In the genomic region with DNA sequence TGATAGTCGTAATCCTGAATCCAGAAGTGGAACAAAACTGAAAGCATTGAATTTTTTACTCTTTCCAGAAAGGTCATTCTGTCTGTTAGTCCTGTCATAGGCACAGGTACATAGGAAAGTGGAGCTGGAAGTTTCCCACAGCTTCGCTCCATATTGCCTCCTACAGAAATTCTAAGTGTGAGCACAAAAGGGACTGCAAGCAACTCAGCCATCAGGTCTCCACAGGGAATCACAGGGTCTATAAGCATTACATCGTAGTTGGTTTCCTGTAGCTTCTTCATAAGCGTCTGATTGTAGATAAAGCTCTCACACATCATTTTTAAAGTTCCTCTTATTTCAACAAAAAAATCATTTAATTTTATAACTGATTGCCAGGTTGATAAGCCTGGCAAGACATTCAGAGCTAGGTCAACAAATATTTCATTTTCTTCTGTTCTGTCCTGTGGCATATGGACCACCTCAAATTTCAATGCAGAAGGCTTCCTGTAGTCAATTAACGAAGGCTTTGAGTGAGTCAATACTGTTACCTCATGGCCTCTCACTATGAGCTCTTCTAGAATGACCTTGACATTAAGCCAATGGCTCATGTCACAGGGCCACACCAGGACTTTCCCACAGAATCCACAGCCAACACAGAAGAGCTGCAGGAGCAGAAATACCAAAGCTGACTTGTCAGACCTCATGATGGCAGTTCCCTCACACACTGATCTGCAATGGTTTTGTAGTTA, we compare ENCODE assay signal across 17 cellular contexts. TPM values are rescaled to one million over a fixed set of nuclear protein-coding genes. Genes with fewer than 3 reads are reported as not detected.
A peak's percentile ranks its signal among the peaks of the same experiment; 100 is the strongest.
DNase-seq lines count a peak whose midpoint lies in the region; ATAC-seq, FAIRE-seq and TF ChIP-seq lines count a peak whose summit lies in the region.
"Had no signal": no experiment of that assay in that cellular context is flagged by ENCODE, and none has a peak within 500 bp of the region (broad histone marks: within the 10 kb centered on the region; RNA-seq: fewer than 3 reads in every experiment).

Gene UGT2A3 (minus strand): TSS at position 727 of the 728 bp plus-strand sequence. CDS start 44 bp downstream, at position 683.

- peak; percentile 69 to 88 for TF ChIP-seq POLR2A in HepG2 (IDR thresholded peaks at IDR 0.05; ENCODE audit: insufficient read depth in 1 of 2, low read depth in 2 of 2, low read length in 2 of 2)

- no peaks in the 10 kb centered on the region for H3K27me3 ChIP-seq in HepG2 (ENCODE audit: control insufficient read depth in 1 of 2, insufficient read depth in 2 of 2, low read length in 2 of 2)

- WGBS in HepG2 (ENCODE audit: low lambda C conversion rate): 20% methylated on average over 5 of the region's 5 CpGs

- DNase-seq in ACHN (peak; percentile 67), chondrocyte (ENCODE audit: low spot score) (no peak), HepG2 (ENCODE audit: low spot score) (peak; percentile 99), left cardiac atrium (no peak), HPDE6-E6E7 (ENCODE audit: extremely low spot score) (no peak)
- DNase-seq in activated naive CD4-positive, alpha-beta T cell treated with anti-CD3 and anti-CD28 coated beads, Interleukin-2, amount 10 ng/mL, durations not matched to agents 7 days and 5 days: no peak
- DNase-seq: activated naive CD8-positive, alpha-beta T cell treated with anti-CD3 and anti-CD28 coated beads, Interleukin-2, amount 10 ng/mL, durations not matched to agents 7 days and 5 days; caudate nucleus; CD8-positive, alpha-beta T cell; IMR-90; NCI-H1417 treated with DMSO at 0.1 percent for 48 hours; NCI-H446 had no signal

- no peaks in the 10 kb centered on the region for H4K20me1 ChIP-seq in HepG2 (ENCODE audit: insufficient read depth, low read length)

- H3K9me3 Mint-ChIP-seq in chondrocyte (ENCODE audit: low read depth): no peaks in the 10 kb centered on the region
- H3K9me3 Mint-ChIP-seq in activated naive CD4-positive, alpha-beta T cell treated with anti-CD3 and anti-CD28 coated beads, Interleukin-2, amount 10 ng/mL, durations not matched to agents 7 days and 5 days: no peaks in the 10 kb centered on the region
- H3K9me3 Mint-ChIP-seq: activated naive CD8-positive, alpha-beta T cell treated with anti-CD3 and anti-CD28 coated beads, Interleukin-2, amount 10 ng/mL, durations not matched to agents 7 days and 5 days; CD8-positive, alpha-beta T cell had no signal

- H3K4me3 Mint-ChIP-seq in chondrocyte (ENCODE audit: unreplicated experiment): no peak within 1 kb of the TSS
- H3K4me3 Mint-ChIP-seq in activated naive CD4-positive, alpha-beta T cell treated with anti-CD3 and anti-CD28 coated beads, Interleukin-2, amount 10 ng/mL, durations not matched to agents 7 days and 5 days: no peak within 1 kb of the TSS
- H3K4me3 Mint-ChIP-seq: activated naive CD8-positive, alpha-beta T cell treated with anti-CD3 and anti-CD28 coated beads, Interleukin-2, amount 10 ng/mL, durations not matched to agents 7 days and 5 days; CD8-positive, alpha-beta T cell had no signal

- H3K27ac Mint-ChIP-seq in chondrocyte (ENCODE audit: unreplicated experiment): peak within 1 kb of the TSS; percentile 25
- no peak within 1 kb of the TSS for H3K27ac Mint-ChIP-seq in activated naive CD4-positive, alpha-beta T cell treated with anti-CD3 and anti-CD28 coated beads, Interleukin-2, amount 10 ng/mL, durations not matched to agents 7 days and 5 days
- H3K27ac Mint-ChIP-seq: activated naive CD8-positive, alpha-beta T cell treated with anti-CD3 and anti-CD28 coated beads, Interleukin-2, amount 10 ng/mL, durations not matched to agents 7 days and 5 days; CD8-positive, alpha-beta T cell had no signal

- H3K4me3 ChIP-seq in HepG2 (replicated peaks in 1 of 3; ENCODE audit: insufficient read depth in 1 of 3, low read depth in 2 of 3, low read length in 3 of 3): peak within 1 kb of the TSS; percentile 59 to 93 (median 70); a peak in 5 of 6 replicates

- H3K79me2 ChIP-seq in HepG2 (ENCODE audit: insufficient read depth, low read length): peaks cover 46% of the 10 kb centered on the region

- H3K27ac ChIP-seq in HepG2 (ENCODE audit: extremely low read length, insufficient read depth, low read length): peak within 1 kb of the TSS; percentile 92

- POLR2A ChIA-PET in HepG2 (lab: Yijun Ruan, JAX): interaction anchor here (0.9 to 5.1 kb wide), 25 partner anchors 8 to 295 kb away, joined by 3 to 62 read pairs (median 8); partner anchors contain the start of genes UGT2B10 and UGT2B7

- CTCF ChIA-PET in HepG2 (lab: Yijun Ruan, JAX; ENCODE audit: low intra/inter-chr PET ratio, low total read pairs): no interaction called here
- CTCF ChIA-PET in activated naive CD4-positive, alpha-beta T cell treated with anti-CD3 and anti-CD28 coated beads, Interleukin-2, amount 10 ng/mL, durations not matched to agents 7 days and 5 days (lab: Charles Lee): interaction anchor here (0.6 kb wide), 1 partner anchor 245 kb away, joined by 3 read pairs; no protein-coding TSS in a partner anchor

- H3K36me3 ChIP-seq in HepG2 (replicated peaks in 1 of 2; ENCODE audit: control insufficient read depth in 1 of 2, insufficient read depth in 2 of 2, low read length in 2 of 2): no peaks in the 10 kb centered on the region

- TF ChIP-seq CTCF in chondrocyte (IDR thresholded peaks at IDR 0.05) (no peak), HepG2 (CRISPR knock-in tag; IDR thresholded peaks at IDR 0.05) (peak; percentile 30)

- H3K9me3 ChIP-seq in HepG2 (ENCODE audit: low read length): no peaks in the 10 kb centered on the region

- intact Hi-C loops in HepG2 (cut with micrococcal nuclease; ENCODE audit: unreplicated experiment) (loop anchor here (1.0 to 10.0 kb wide), 9 partner anchors 69 to 452 kb away; partner anchors contain the start of genes UGT2B10 and UGT2B7), left cardiac atrium (cut with DNase I) (no loop called here)

- H3K9ac ChIP-seq in HepG2 (ENCODE audit: insufficient read depth, low read depth, low read length): peak within 1 kb of the TSS; percentile 81

- H3K36me3 Mint-ChIP-seq in chondrocyte (ENCODE audit: low read depth): no peaks in the 10 kb centered on the region
- H3K36me3 Mint-ChIP-seq in activated naive CD4-positive, alpha-beta T cell treated with anti-CD3 and anti-CD28 coated beads, Interleukin-2, amount 10 ng/mL, durations not matched to agents 7 days and 5 days: no peaks in the 10 kb centered on the region
- H3K36me3 Mint-ChIP-seq: activated naive CD8-positive, alpha-beta T cell treated with anti-CD3 and anti-CD28 coated beads, Interleukin-2, amount 10 ng/mL, durations not matched to agents 7 days and 5 days; CD8-positive, alpha-beta T cell had no signal

- ATAC-seq in HG03354 (IDR thresholded peaks at IDR 0.05; ENCODE audit: poor library complexity, severe bottlenecking, unreplicated experiment) (peak; percentile 59), HepG2 (peak; percentile 91), GM19324 (IDR thresholded peaks at IDR 0.05; ENCODE audit: low FRiP score, unreplicated experiment) (no peak), left cardiac atrium (no peak)
- ATAC-seq: activated CD4-positive, CD25-positive, alpha-beta regulatory T cell treated with anti-CD3 and anti-CD28 coated beads, Interleukin-2, amount 50 U/mL, for 24 hours; CD8-positive, alpha-beta T cell had no signal

- H3K4me1 ChIP-seq in HepG2 (ENCODE audit: insufficient read depth, low read length): peaks cover 77% of the 10 kb centered on the region

- peak; percentile 30 for FAIRE-seq in HepG2 (lab: Jason Lieb, UNC)

- TF ChIP-seq RAD21 in HepG2 (CRISPR knock-in tag; IDR thresholded peaks at IDR 0.05): no peak

- peaks cover 3% of the 10 kb centered on the region for H3K4me1 Mint-ChIP-seq in chondrocyte (ENCODE audit: low read depth)
- no peaks in the 10 kb centered on the region for H3K4me1 Mint-ChIP-seq in activated naive CD4-positive, alpha-beta T cell treated with anti-CD3 and anti-CD28 coated beads, Interleukin-2, amount 10 ng/mL, durations not matched to agents 7 days and 5 days
- H3K4me1 Mint-ChIP-seq: activated naive CD8-positive, alpha-beta T cell treated with anti-CD3 and anti-CD28 coated beads, Interleukin-2, amount 10 ng/mL, durations not matched to agents 7 days and 5 days had no signal

- no peak within 1 kb of the TSS for H2AFZ ChIP-seq in HepG2 (ENCODE audit: low read length)

- in situ Hi-C loops in ACHN (cut with HindIII; ENCODE audit: low pct_ligation_motif_present, low pct_unique_long_range_greater_than_20kb, low sequenced_read_pairs) (no loop called here), HepG2 (cut with HindIII; ENCODE audit: extremely low pct_ligation_motif_present, low pct_unique_long_range_greater_than_20kb) (no loop called here)

- TSS peak; percentile 71 for BruUV-seq in HepG2 (replicated peaks; lab: Mats Ljungman, UMichigan)

- H3K4me2 ChIP-seq in HepG2 (ENCODE audit: low read depth, low read length): peak within 1 kb of the TSS; percentile 75

- TF ChIP-seq EP300 in HepG2 (IDR thresholded peaks at IDR 0.05; ENCODE audit: low read depth in 2 of 2, low read length in 2 of 2) (peak; percentile 44 to 85; a peak in 2 of 4 replicates), HepG2 (CRISPR knock-in tag; IDR thresholded peaks at IDR 0.05; ENCODE audit: borderline replicate concordance) (peak; percentile 81; the same call in 1 of the 2 replicates)

- no peaks in the 10 kb centered on the region for H3K27me3 Mint-ChIP-seq in chondrocyte (ENCODE audit: low read depth)
- no peaks in the 10 kb centered on the region for H3K27me3 Mint-ChIP-seq in activated naive CD4-positive, alpha-beta T cell treated with anti-CD3 and anti-CD28 coated beads, Interleukin-2, amount 10 ng/mL, durations not matched to agents 7 days and 5 days
- H3K27me3 Mint-ChIP-seq: activated naive CD8-positive, alpha-beta T cell treated with anti-CD3 and anti-CD28 coated beads, Interleukin-2, amount 10 ng/mL, durations not matched to agents 7 days and 5 days had no signal

RNA-seq across cellular contexts. Expression of gene UGT2A3, which starts in this region (rescaled TPM):
- total RNA-seq in chondrocyte (not detected in 3 replicates), HepG2 (2016; rRNA removed; fragmentation: Illumina TruSeq; extraction: Trizol) (74.1 and 97.2 TPM in 2 replicates), left cardiac atrium (not detected)
- 6.3 and 6.5 TPM in 2 replicates for total RNA-seq in HepG2 (2016; cell fraction: cytosol; rRNA removed; fragmentation: Illumina TruSeq; extraction: Trizol; ENCODE audit: low read depth)
- 73.2 and 99.5 TPM in 2 replicates for total RNA-seq in HepG2 (2016; cell fraction: insoluble cytoplasmic fraction; rRNA removed; fragmentation: Illumina TruSeq; extraction: Trizol)
- total RNA-seq in HepG2 (2016; cell fraction: membrane; rRNA removed; fragmentation: Illumina TruSeq; extraction: Trizol): 17.5 and 20.7 TPM in 2 replicates
- total RNA-seq in HepG2 (2016; cell fraction: nucleus; rRNA removed; fragmentation: Illumina TruSeq; extraction: Trizol): 94.2 and 98.1 TPM in 2 replicates
- 61.3 and 61.4 TPM in 2 replicates for polyA plus RNA-seq in HepG2 (2011; rRNA removed)
- polyA plus RNA-seq in HepG2 (2011; cell fraction: cytosol; rRNA removed): 22.5 and 53.3 TPM in 2 replicates
- polyA plus RNA-seq in HepG2 (2011; cell fraction: nucleus; rRNA removed): 14.1 and 24.7 TPM in 2 replicates
- polyA plus RNA-seq in HepG2 (2012): 55.5 and 59.1 TPM in 2 replicates
- 3.0 and 3.5 TPM in 2 replicates for polyA plus RNA-seq in HepG2 (2016; cell fraction: cytosol; fragmentation: Illumina TruSeq; extraction: Trizol; ENCODE audit: low read depth)
- 48.3 and 56.0 TPM in 2 replicates for polyA plus RNA-seq in HepG2 (2016; cell fraction: insoluble cytoplasmic fraction; fragmentation: Illumina TruSeq; extraction: Trizol; ENCODE audit: low read depth)
- polyA plus RNA-seq in HepG2 (2016; cell fraction: membrane; fragmentation: Illumina TruSeq; extraction: Trizol; ENCODE audit: low read depth): 6.8 and 8.4 TPM in 2 replicates
- 79.8 and 82.7 TPM in 2 replicates for polyA plus RNA-seq in HepG2 (2016; cell fraction: nucleus; fragmentation: Illumina TruSeq; extraction: Trizol; ENCODE audit: insufficient read depth, low read depth)
- polyA minus RNA-seq in HepG2 (2011; rRNA and poly(A)+ RNA removed; ENCODE audit: low replicate concordance): 21.0 TPM in 1 of 2 replicates, not detected in the other
- 30.6 and 42.4 TPM in 2 replicates for polyA minus RNA-seq in HepG2 (2011; cell fraction: cytosol; rRNA and poly(A)+ RNA removed)
- 35.9 and 55.9 TPM in 2 replicates for polyA minus RNA-seq in HepG2 (2011; cell fraction: nucleus; rRNA and poly(A)+ RNA removed)
- total RNA-seq: A172; activated naive CD8-positive, alpha-beta T cell treated with anti-CD3 and anti-CD28 coated beads, Interleukin-2, amount 10 ng/mL, durations not matched to agents 7 days and 5 days; CD8-positive, alpha-beta T cell; IMR-90; OCI-LY7 had no signal
- polyA plus RNA-seq: IMR-90 had no signal

Comparison
In these comparisons a context has a peak if more than half of its experiments do, and no peak if none do; other contexts are left out.
1. DNase-seq: peak in ACHN (single experiment) and HepG2 (single experiment); none in chondrocyte (single experiment), activated naive CD4-positive, alpha-beta T cell treated with anti-CD3 and anti-CD28 coated beads, Interleukin-2, amount 10 ng/mL, durations not matched to agents 7 days and 5 days (single experiment), left cardiac atrium (single experiment) and HPDE6-E6E7 (single experiment).
2. ATAC-seq: peak in HG03354 (single experiment) and HepG2 (single experiment); none in GM19324 (single experiment) and left cardiac atrium (0 of 2).